ENCODE assay signal across 1 cellular context in the genomic region with DNA sequence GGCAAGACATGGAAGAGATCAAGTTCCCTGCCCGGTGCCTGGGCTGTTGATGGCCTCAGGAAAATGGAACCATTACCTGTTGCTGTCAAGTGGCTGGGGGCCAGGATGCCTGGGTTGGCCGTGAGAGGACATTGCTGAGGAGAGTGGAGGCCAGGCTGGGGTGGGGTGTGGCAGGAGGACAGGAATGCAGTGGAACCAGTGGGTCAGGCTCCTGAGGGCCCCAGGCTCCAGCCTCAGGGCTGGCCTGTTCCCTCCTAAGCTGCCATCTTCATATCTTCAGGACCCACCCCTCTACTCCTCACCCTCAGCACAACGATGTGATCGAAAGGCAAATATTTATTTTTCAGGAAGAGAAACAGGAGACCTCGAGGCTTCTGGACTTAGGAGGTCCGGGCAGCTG.
TF ChIP-seq lines count a peak whose summit lies in the region.

No MANE protein-coding gene starts in this region.

TF ChIP-seq in Ishikawa, 13 proteins besides CTCF, POLR2A, EP300 and RAD21:
- TF ChIP-seq CEBPB (IDR thresholded peaks at IDR 0.05) (no peak), TEAD4 (IDR thresholded peaks at IDR 0.05) (peak; percentile 96), YY1 (IDR thresholded peaks at IDR 0.05; ENCODE audit: low read depth) (peak; percentile 71), CREB1 (IDR thresholded peaks at IDR 0.05; ENCODE audit: low read depth) (no peak), EGR1 (IDR thresholded peaks at IDR 0.05) (no peak), ZBTB7A (IDR thresholded peaks at IDR 0.05; ENCODE audit: low read depth) (no peak), FOXM1 (IDR thresholded peaks at IDR 0.05; ENCODE audit: borderline replicate concordance, low read depth) (no peak), NFIC (IDR thresholded peaks at IDR 0.05) (peak; percentile 63), TCF12 (IDR thresholded peaks at IDR 0.05; ENCODE audit: low read depth) (peak; percentile 76), TAF1 (IDR thresholded peaks at IDR 0.05; ENCODE audit: low read depth) (no peak)
- TF ChIP-seq, protein P1, sequence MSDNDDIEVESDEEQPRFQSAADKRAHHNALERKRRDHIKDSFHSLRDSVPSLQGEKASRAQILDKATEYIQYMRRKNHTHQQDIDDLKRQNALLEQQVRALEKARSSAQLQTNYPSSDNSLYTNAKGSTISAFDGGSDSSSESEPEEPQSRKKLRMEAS (IDR thresholded peaks at IDR 0.05), result peak; percentile 79
- TF ChIP-seq, protein P2, sequence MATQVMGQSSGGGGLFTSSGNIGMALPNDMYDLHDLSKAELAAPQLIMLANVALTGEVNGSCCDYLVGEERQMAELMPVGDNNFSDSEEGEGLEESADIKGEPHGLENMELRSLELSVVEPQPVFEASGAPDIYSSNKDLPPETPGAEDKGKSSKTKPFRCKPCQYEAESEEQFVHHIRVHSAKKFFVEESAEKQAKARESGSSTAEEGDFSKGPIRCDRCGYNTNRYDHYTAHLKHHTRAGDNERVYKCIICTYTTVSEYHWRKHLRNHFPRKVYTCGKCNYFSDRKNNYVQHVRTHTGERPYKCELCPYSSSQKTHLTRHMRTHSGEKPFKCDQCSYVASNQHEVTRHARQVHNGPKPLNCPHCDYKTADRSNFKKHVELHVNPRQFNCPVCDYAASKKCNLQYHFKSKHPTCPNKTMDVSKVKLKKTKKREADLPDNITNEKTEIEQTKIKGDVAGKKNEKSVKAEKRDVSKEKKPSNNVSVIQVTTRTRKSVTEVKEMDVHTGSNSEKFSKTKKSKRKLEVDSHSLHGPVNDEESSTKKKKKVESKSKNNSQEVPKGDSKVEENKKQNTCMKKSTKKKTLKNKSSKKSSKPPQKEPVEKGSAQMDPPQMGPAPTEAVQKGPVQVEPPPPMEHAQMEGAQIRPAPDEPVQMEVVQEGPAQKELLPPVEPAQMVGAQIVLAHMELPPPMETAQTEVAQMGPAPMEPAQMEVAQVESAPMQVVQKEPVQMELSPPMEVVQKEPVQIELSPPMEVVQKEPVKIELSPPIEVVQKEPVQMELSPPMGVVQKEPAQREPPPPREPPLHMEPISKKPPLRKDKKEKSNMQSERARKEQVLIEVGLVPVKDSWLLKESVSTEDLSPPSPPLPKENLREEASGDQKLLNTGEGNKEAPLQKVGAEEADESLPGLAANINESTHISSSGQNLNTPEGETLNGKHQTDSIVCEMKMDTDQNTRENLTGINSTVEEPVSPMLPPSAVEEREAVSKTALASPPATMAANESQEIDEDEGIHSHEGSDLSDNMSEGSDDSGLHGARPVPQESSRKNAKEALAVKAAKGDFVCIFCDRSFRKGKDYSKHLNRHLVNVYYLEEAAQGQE (IDR thresholded peaks at IDR 0.05; ENCODE audit: low read depth), result no peak
- TF ChIP-seq, protein P3, sequence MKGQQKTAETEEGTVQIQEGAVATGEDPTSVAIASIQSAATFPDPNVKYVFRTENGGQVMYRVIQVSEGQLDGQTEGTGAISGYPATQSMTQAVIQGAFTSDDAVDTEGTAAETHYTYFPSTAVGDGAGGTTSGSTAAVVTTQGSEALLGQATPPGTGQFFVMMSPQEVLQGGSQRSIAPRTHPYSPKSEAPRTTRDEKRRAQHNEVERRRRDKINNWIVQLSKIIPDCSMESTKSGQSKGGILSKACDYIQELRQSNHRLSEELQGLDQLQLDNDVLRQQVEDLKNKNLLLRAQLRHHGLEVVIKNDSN (IDR thresholded peaks at IDR 0.05), result no peak
